In the genomic region with DNA sequence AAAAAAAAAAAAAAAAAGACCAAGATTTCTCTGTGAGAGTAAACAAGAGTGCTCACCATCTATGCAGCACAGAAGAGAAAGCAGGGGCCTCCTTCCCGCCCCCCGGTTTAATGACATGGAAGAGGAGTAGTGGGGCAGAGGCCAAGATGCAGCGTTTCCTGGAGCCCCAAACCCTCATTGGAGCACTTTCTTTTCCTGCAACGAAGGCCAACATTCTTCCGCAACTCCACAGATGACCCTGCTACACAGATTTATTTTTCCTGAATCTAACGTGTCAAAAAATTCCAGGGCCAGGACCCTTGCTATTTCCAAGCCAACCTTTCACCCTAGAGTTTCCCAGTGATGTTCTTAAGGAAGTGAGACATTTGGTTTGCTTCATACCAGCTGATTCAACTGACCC, we compare ENCODE assay signal across 25 cellular contexts.
"Had no signal": no experiment of that assay in that cellular context is flagged by ENCODE, and none has a peak within 500 bp of the region (broad histone marks: within the 10 kb centered on the region; RNA-seq: fewer than 3 reads in every experiment).

No MANE protein-coding gene starts in this region.

- H3K27ac Mint-ChIP-seq: memory B cell; naive thymus-derived CD4-positive, alpha-beta T cell; natural killer cell treated with Interleukin-12 subunit alpha and Interleukin-12 subunit beta and Interleukin-15 and Interleukin-18, amount 100 ng/mL, for 72 hours; progenitor cell of endocrine pancreas; stimulated activated effector memory CD8-positive, alpha-beta T cell treated with anti-CD3 and anti-CD28 coated beads, Interleukin-12 subunit alpha, Interleukin-12 subunit beta, amount 100 ng/mL, for 72 hours; stimulated activated naive CD8-positive, alpha-beta T cell treated with anti-CD3 and anti-CD28 coated beads, Interleukin-15, Interleukin-2, amounts not matched to agents 100 ng/mL and 50 ng/mL, for 24 hours had no signal

- H3K27ac ChIP-seq: left lung, ovary, right atrium auricular region, skin epidermis, suprapubic skin, thoracic aorta, tibial artery, uterus had no signal

- ATAC-seq: left cardiac atrium; left lung; mucosa of descending colon; naive thymus-derived CD4-positive, alpha-beta T cell; natural killer cell treated with Interleukin-12 subunit alpha and Interleukin-12 subunit beta and Interleukin-15 and Interleukin-18, amount 100 ng/mL, for 72 hours; sciatic nerve; stimulated activated effector memory CD8-positive, alpha-beta T cell treated with anti-CD3 and anti-CD28 coated beads, Interleukin-12 subunit alpha, Interleukin-12 subunit beta, amount 100 ng/mL, for 72 hours had no signal

- FAIRE-seq: keratinocyte had no signal

- H3K4me1 ChIP-seq: left lung, right atrium auricular region, suprapubic skin, tibial artery, uterus had no signal

- H3K36me3 Mint-ChIP-seq: memory B cell; natural killer cell treated with Interleukin-12 subunit alpha and Interleukin-12 subunit beta and Interleukin-15 and Interleukin-18, amount 100 ng/mL, for 72 hours; stimulated activated effector memory CD8-positive, alpha-beta T cell treated with anti-CD3 and anti-CD28 coated beads, Interleukin-12 subunit alpha, Interleukin-12 subunit beta, amount 100 ng/mL, for 72 hours had no signal

- H3K9me3 Mint-ChIP-seq: memory B cell; natural killer cell treated with Interleukin-12 subunit alpha and Interleukin-12 subunit beta and Interleukin-15 and Interleukin-18, amount 100 ng/mL, for 72 hours; stimulated activated effector memory CD8-positive, alpha-beta T cell treated with anti-CD3 and anti-CD28 coated beads, Interleukin-12 subunit alpha, Interleukin-12 subunit beta, amount 100 ng/mL, for 72 hours; stimulated activated naive CD8-positive, alpha-beta T cell treated with anti-CD3 and anti-CD28 coated beads, Interleukin-15, Interleukin-2, amounts not matched to agents 100 ng/mL and 50 ng/mL, for 24 hours had no signal

- H3K4me3 Mint-ChIP-seq: memory B cell; naive thymus-derived CD4-positive, alpha-beta T cell; natural killer cell treated with Interleukin-12 subunit alpha and Interleukin-12 subunit beta and Interleukin-15 and Interleukin-18, amount 100 ng/mL, for 72 hours; stimulated activated effector memory CD8-positive, alpha-beta T cell treated with anti-CD3 and anti-CD28 coated beads, Interleukin-12 subunit alpha, Interleukin-12 subunit beta, amount 100 ng/mL, for 72 hours; stimulated activated naive CD8-positive, alpha-beta T cell treated with anti-CD3 and anti-CD28 coated beads, Interleukin-15, Interleukin-2, amounts not matched to agents 100 ng/mL and 50 ng/mL, for 24 hours had no signal

- H3K27me3 ChIP-seq: left lung, ovary, right atrium auricular region, tibial artery, uterus had no signal

- H3K9me3 ChIP-seq: left lung, mucosa of descending colon, ovary, right atrium auricular region, suprapubic skin, thoracic aorta, tibial artery, uterus had no signal

- H3K36me3 ChIP-seq: left lung, ovary, right atrium auricular region, suprapubic skin, thoracic aorta, tibial artery, uterus had no signal

- H3K4me1 Mint-ChIP-seq: memory B cell; naive thymus-derived CD4-positive, alpha-beta T cell; stimulated activated effector memory CD8-positive, alpha-beta T cell treated with anti-CD3 and anti-CD28 coated beads, Interleukin-12 subunit alpha, Interleukin-12 subunit beta, amount 100 ng/mL, for 72 hours had no signal

- H3K27me3 Mint-ChIP-seq: progenitor cell of endocrine pancreas had no signal

- H3K4me3 ChIP-seq: left lung, lung, mucosa of descending colon, ovary, right atrium auricular region, skin epidermis, suprapubic skin, thoracic aorta, tibial artery, uterus had no signal

- DNase-seq: hippocampal formation; kidney glomerular epithelial cell; left cardiac atrium; left lung; midbrain; mucosa of descending colon; naive thymus-derived CD4-positive, alpha-beta T cell; ovary; stimulated activated CD4-positive, alpha-beta T cell treated with anti-CD3 and anti-CD28 coated beads, Interleukin-4, amount 100 ng/mL, for 24 hours; stimulated activated naive CD4-positive, alpha-beta T cell; tibial artery; trophoblast cell; uterus had no signal
